Comparison of ENCODE assay signal across 28 cellular contexts in the genomic region with DNA sequence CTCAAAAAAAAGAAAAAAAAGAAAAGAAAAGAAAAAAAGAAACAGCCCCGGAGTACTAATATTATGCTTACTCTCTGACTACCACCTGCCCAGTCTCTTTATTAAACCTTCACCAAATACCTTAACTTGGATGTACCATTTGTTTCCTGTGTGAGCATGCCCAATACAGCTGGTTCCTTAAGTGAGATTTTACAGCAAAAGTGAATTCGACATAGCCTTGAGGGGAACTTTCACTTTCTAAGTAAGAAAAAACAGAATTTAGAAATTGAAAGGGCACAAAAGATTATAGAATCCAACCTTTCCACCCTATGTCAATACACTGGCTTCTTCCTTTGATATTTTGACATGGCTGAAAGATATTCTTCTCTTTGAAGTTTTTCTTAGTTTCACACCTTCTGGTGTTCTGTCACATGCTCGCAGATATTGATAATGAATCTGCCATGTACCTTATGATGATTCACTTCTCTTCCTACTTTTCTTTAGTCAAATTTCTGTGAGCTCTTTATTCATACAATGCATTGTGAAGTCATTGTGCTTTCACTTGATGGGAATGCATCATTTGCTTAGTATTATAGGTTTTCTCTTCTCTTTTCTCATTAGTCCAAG. TPM values are rescaled to one million over a fixed set of nuclear protein-coding genes. Genes with fewer than 3 reads are reported as not detected.
DNase-seq lines count a peak whose midpoint lies in the region; ATAC-seq and TF ChIP-seq lines count a peak whose summit lies in the region.
"Had no signal": no experiment of that assay in that cellular context is flagged by ENCODE, and none has a peak within 500 bp of the region (broad histone marks: within the 10 kb centered on the region; RNA-seq: fewer than 3 reads in every experiment).

No MANE protein-coding gene starts in this region.

- peak overlapping the region; percentile 67 for H3K27ac Mint-ChIP-seq in activated CD8-positive, alpha-beta T cell treated with anti-CD3 and anti-CD28 coated beads for 36 hours
- H3K27ac Mint-ChIP-seq in activated CD8-positive, alpha-beta T cell treated with anti-CD3 and anti-CD28 coated beads, Interleukin-2, amount 10 ng/mL, durations not matched to agents 7 days and 5 days, result no peak overlapping the region
- H3K27ac Mint-ChIP-seq in activated naive CD8-positive, alpha-beta T cell treated with anti-CD3 and anti-CD28 coated beads for 36 hours, result peak overlapping the region; percentile 75
- no peak overlapping the region for H3K27ac Mint-ChIP-seq in memory B cell
- H3K27ac Mint-ChIP-seq: activated T-helper 1 cell treated with anti-CD3 and anti-CD28 coated beads, Interleukin-12 subunit alpha, Interleukin-12 subunit beta, Interleukin-2, Interleukin-4 antibody, amounts not matched to agents 30 ng/mL and 10 ng/mL and 1 ng/mL, durations not matched to agents 14 hours and 24 hours and 36 hours; effector memory CD8-positive, alpha-beta T cell; H9; natural killer cell had no signal

- CTCF ChIA-PET in activated CD8-positive, alpha-beta T cell treated with anti-CD3 and anti-CD28 coated beads for 36 hours (lab: Charles Lee), result interaction anchor here (0.6 to 1.6 kb wide), 3 partner anchors 8 to 1424 kb away, joined by 3 read pairs; no protein-coding TSS in a partner anchor
- CTCF ChIA-PET in activated CD8-positive, alpha-beta T cell treated with anti-CD3 and anti-CD28 coated beads, Interleukin-2, amount 10 ng/mL, durations not matched to agents 7 days and 5 days (lab: Charles Lee), result interaction anchor here (1.2 kb wide), 1 partner anchor 73 kb away, joined by 3 read pairs; no protein-coding TSS in a partner anchor

- peak overlapping the region; percentile 26 for H3K4me3 Mint-ChIP-seq in activated CD8-positive, alpha-beta T cell treated with anti-CD3 and anti-CD28 coated beads for 36 hours
- no peak overlapping the region for H3K4me3 Mint-ChIP-seq in activated CD8-positive, alpha-beta T cell treated with anti-CD3 and anti-CD28 coated beads, Interleukin-2, amount 10 ng/mL, durations not matched to agents 7 days and 5 days
- H3K4me3 Mint-ChIP-seq in activated naive CD8-positive, alpha-beta T cell treated with anti-CD3 and anti-CD28 coated beads for 36 hours, result peak overlapping the region; percentile 66
- H3K4me3 Mint-ChIP-seq in memory B cell, result peak overlapping the region; percentile 54
- H3K4me3 Mint-ChIP-seq: activated T-helper 1 cell treated with anti-CD3 and anti-CD28 coated beads, Interleukin-12 subunit alpha, Interleukin-12 subunit beta, Interleukin-2, Interleukin-4 antibody, amounts not matched to agents 30 ng/mL and 10 ng/mL and 1 ng/mL, durations not matched to agents 14 hours and 24 hours and 36 hours; H9; natural killer cell had no signal

- peak; percentile 86 for ATAC-seq in activated CD8-positive, alpha-beta T cell treated with anti-CD3 and anti-CD28 coated beads for 36 hours
- ATAC-seq in activated CD8-positive, alpha-beta T cell treated with anti-CD3 and anti-CD28 coated beads, Interleukin-2, amount 10 ng/mL, durations not matched to agents 7 days and 5 days, result no peak
- ATAC-seq in memory B cell (ENCODE audit: low read depth) (peak; percentile 32), gastrocnemius medialis (no peak), GM21390 (IDR thresholded peaks at IDR 0.05; ENCODE audit: unreplicated experiment) (no peak)
- ATAC-seq: effector memory CD8-positive, alpha-beta T cell; left ventricle myocardium superior; natural killer cell; SK-N-SH treated with all-trans-retinoic acid at 6 μM for 48 hours had no signal

- H3K36me3 ChIP-seq in gastrocnemius medialis, result no peaks in the 10 kb centered on the region
- H3K36me3 ChIP-seq: colonic mucosa had no signal

- intact Hi-C loops in activated CD8-positive, alpha-beta T cell treated with anti-CD3 and anti-CD28 coated beads for 36 hours (cut with micrococcal nuclease), result loop anchor here (2.0 kb wide), 1 partner anchor 36 kb away; a partner anchor contains a TSS
- intact Hi-C loops in gastrocnemius medialis (cut with DNase I; ENCODE audit: low total_unique reads), result loop anchor here (10.0 kb wide), 1 partner anchor 136 kb away; no protein-coding TSS in a partner anchor

- H3K27ac ChIP-seq in gastrocnemius medialis, result no peak overlapping the region
- H3K27ac ChIP-seq: colonic mucosa had no signal

- peaks cover 21% of the 10 kb centered on the region for H3K4me1 Mint-ChIP-seq in activated CD8-positive, alpha-beta T cell treated with anti-CD3 and anti-CD28 coated beads for 36 hours (ENCODE audit: low read depth)
- peaks cover 18% of the 10 kb centered on the region for H3K4me1 Mint-ChIP-seq in activated CD8-positive, alpha-beta T cell treated with anti-CD3 and anti-CD28 coated beads, Interleukin-2, amount 10 ng/mL, durations not matched to agents 7 days and 5 days (ENCODE audit: low read depth)
- H3K4me1 Mint-ChIP-seq in activated naive CD8-positive, alpha-beta T cell treated with anti-CD3 and anti-CD28 coated beads for 36 hours, result peaks cover 26% of the 10 kb centered on the region
- peaks cover 19% of the 10 kb centered on the region for H3K4me1 Mint-ChIP-seq in memory B cell

- no peak for DNase-seq in activated CD8-positive, alpha-beta T cell treated with anti-CD3 and anti-CD28 coated beads for 36 hours
- no peak for DNase-seq in activated CD8-positive, alpha-beta T cell treated with anti-CD3 and anti-CD28 coated beads, Interleukin-2, amount 10 ng/mL, durations not matched to agents 7 days and 5 days
- DNase-seq in GM12865 (ENCODE audit: low read depth) (peak; percentile 25), memory B cell (ENCODE audit: low spot score in 2 of 2) (no peak), gastrocnemius medialis (no peak), NCI-H1105 (lab: John Stamatoyannopoulos, UW) (no peak)
- DNase-seq in activated naive CD8-positive, alpha-beta T cell treated with anti-CD3 and anti-CD28 coated beads for 36 hours, result no peak
- DNase-seq: colonic mucosa; DND-41; effector memory CD8-positive, alpha-beta T cell; H9; hypothalamus; Kasumi-1; left ventricle myocardium superior; midbrain; natural killer cell; NCI-H1092 treated with DMSO at 0.1 percent for 48 hours; NCI-H2081; NCI-H446; NCI-H82; retina; stimulated activated CD4-positive, alpha-beta T cell treated with anti-CD3 and anti-CD28 coated beads, Interleukin-2, amount 100 ng/mL, for 48 hours; stimulated activated naive CD4-positive, alpha-beta T cell had no signal

- peaks cover 1% of the 10 kb centered on the region for H3K9me3 Mint-ChIP-seq in activated CD8-positive, alpha-beta T cell treated with anti-CD3 and anti-CD28 coated beads for 36 hours
- no peaks in the 10 kb centered on the region for H3K9me3 Mint-ChIP-seq in activated CD8-positive, alpha-beta T cell treated with anti-CD3 and anti-CD28 coated beads, Interleukin-2, amount 10 ng/mL, durations not matched to agents 7 days and 5 days (ENCODE audit: insufficient read depth)
- no peaks in the 10 kb centered on the region for H3K9me3 Mint-ChIP-seq in activated naive CD8-positive, alpha-beta T cell treated with anti-CD3 and anti-CD28 coated beads for 36 hours
- no peaks in the 10 kb centered on the region for H3K9me3 Mint-ChIP-seq in memory B cell
- H3K9me3 Mint-ChIP-seq: activated T-helper 1 cell treated with anti-CD3 and anti-CD28 coated beads, Interleukin-12 subunit alpha, Interleukin-12 subunit beta, Interleukin-2, Interleukin-4 antibody, amounts not matched to agents 30 ng/mL and 10 ng/mL and 1 ng/mL, durations not matched to agents 14 hours and 24 hours and 36 hours; effector memory CD8-positive, alpha-beta T cell; H9; natural killer cell had no signal

- TF ChIP-seq CTCF in activated CD8-positive, alpha-beta T cell treated with anti-CD3 and anti-CD28 coated beads for 36 hours (IDR thresholded peaks at IDR 0.05), result no peak
- TF ChIP-seq CTCF in GM12865 (IDR thresholded peaks at IDR 0.05; ENCODE audit: insufficient read depth, low read depth, low read length, missing control alignments) (no peak), gastrocnemius medialis (IDR thresholded peaks at IDR 0.05 in 4 of 5, conservative IDR thresholded peaks at IDR 0.05 in 1 of 5) (no peak)

- H3K9me3 ChIP-seq in gastrocnemius medialis, result no peaks in the 10 kb centered on the region
- H3K9me3 ChIP-seq: colonic mucosa had no signal

- no peaks in the 10 kb centered on the region for H3K27me3 ChIP-seq in gastrocnemius medialis
- H3K27me3 ChIP-seq: colonic mucosa had no signal

- no peaks in the 10 kb centered on the region for H3K36me3 Mint-ChIP-seq in activated CD8-positive, alpha-beta T cell treated with anti-CD3 and anti-CD28 coated beads for 36 hours (ENCODE audit: low read depth)
- H3K36me3 Mint-ChIP-seq in activated CD8-positive, alpha-beta T cell treated with anti-CD3 and anti-CD28 coated beads, Interleukin-2, amount 10 ng/mL, durations not matched to agents 7 days and 5 days (ENCODE audit: low read depth), result no peaks in the 10 kb centered on the region
- H3K36me3 Mint-ChIP-seq in activated naive CD8-positive, alpha-beta T cell treated with anti-CD3 and anti-CD28 coated beads for 36 hours, result no peaks in the 10 kb centered on the region
- no peaks in the 10 kb centered on the region for H3K36me3 Mint-ChIP-seq in memory B cell
- H3K36me3 Mint-ChIP-seq: natural killer cell had no signal

- POLR2A ChIA-PET in activated CD8-positive, alpha-beta T cell treated with anti-CD3 and anti-CD28 coated beads for 36 hours (lab: Charles Lee), result interaction anchor here (1.0 to 1.6 kb wide), 4 partner anchors 36 to 73 kb away, joined by 3 to 9 read pairs (median 5); a partner anchor contains a TSS
- POLR2A ChIA-PET in activated CD8-positive, alpha-beta T cell treated with anti-CD3 and anti-CD28 coated beads, Interleukin-2, amount 10 ng/mL, durations not matched to agents 7 days and 5 days (lab: Charles Lee), result interaction anchor here (1.2 kb wide), 1 partner anchor 36 kb away, joined by 4 read pairs; a partner anchor contains a TSS

- peaks cover 3 to 7% of the 10 kb centered on the region in 2 donors for H3K4me1 ChIP-seq in gastrocnemius medialis
- H3K4me1 ChIP-seq: colonic mucosa had no signal

- H3K4me3 ChIP-seq in GM12865 (ENCODE audit: low read depth, low read length), result no peak overlapping the region
- no peak overlapping the region for H3K4me3 ChIP-seq in gastrocnemius medialis
- H3K4me3 ChIP-seq: colonic mucosa had no signal

- TF ChIP-seq POLR2A in gastrocnemius medialis (IDR thresholded peaks at IDR 0.05), result no peak

- in situ Hi-C loops in gastrocnemius medialis (cut with MboI; ENCODE audit: low sequenced_read_pairs in 4 of 4), result no loop called here

- H3K27me3 Mint-ChIP-seq in activated CD8-positive, alpha-beta T cell treated with anti-CD3 and anti-CD28 coated beads for 36 hours, result peaks cover 17% of the 10 kb centered on the region
- peaks cover 12% of the 10 kb centered on the region for H3K27me3 Mint-ChIP-seq in activated CD8-positive, alpha-beta T cell treated with anti-CD3 and anti-CD28 coated beads, Interleukin-2, amount 10 ng/mL, durations not matched to agents 7 days and 5 days (ENCODE audit: low read depth)
- H3K27me3 Mint-ChIP-seq in activated naive CD8-positive, alpha-beta T cell treated with anti-CD3 and anti-CD28 coated beads for 36 hours, result peaks cover 22% of the 10 kb centered on the region
- H3K27me3 Mint-ChIP-seq in memory B cell, result peaks cover 11% of the 10 kb centered on the region

RNA-seq across cellular contexts. Expression of a gene that starts 5.2 kb away (rescaled TPM):
- total RNA-seq in activated CD8-positive, alpha-beta T cell treated with anti-CD3 and anti-CD28 coated beads for 36 hours, result under 1 TPM; 0.18 to 0.41 TPM
- under 1 TPM; 0.34 to 0.37 TPM for total RNA-seq in activated CD8-positive, alpha-beta T cell treated with anti-CD3 and anti-CD28 coated beads, Interleukin-2, amount 10 ng/mL, durations not matched to agents 7 days and 5 days
- under 1 TPM; 0.14 to 0.20 TPM for total RNA-seq in activated naive CD8-positive, alpha-beta T cell treated with anti-CD3 and anti-CD28 coated beads for 36 hours
- 1 to 10 TPM in 3 of 4 donors, under 1 TPM in 1; 0.67 to 1.5 (median 1.3) TPM for total RNA-seq in gastrocnemius medialis
- total RNA-seq: A673, natural killer cell, OCI-LY7 had no signal

RNA-seq across cellular contexts. Expression of a gene that starts 35.8 kb away (rescaled TPM):
- total RNA-seq in activated CD8-positive, alpha-beta T cell treated with anti-CD3 and anti-CD28 coated beads for 36 hours, result 10 to 100 TPM in 1 of 2 experiments, 1 to 10 TPM in 1; 9.7 to 12.0 TPM
- 10 to 100 TPM in 1 of 2 experiments, 1 to 10 TPM in 1; 9.4 to 10.5 TPM for total RNA-seq in activated CD8-positive, alpha-beta T cell treated with anti-CD3 and anti-CD28 coated beads, Interleukin-2, amount 10 ng/mL, durations not matched to agents 7 days and 5 days
- total RNA-seq in activated naive CD8-positive, alpha-beta T cell treated with anti-CD3 and anti-CD28 coated beads for 36 hours, result 1 to 10 TPM; 7.0 to 8.4 TPM
- total RNA-seq in gastrocnemius medialis, result 10 to 100 TPM; 35.6 to 84.9 (median 45.3) TPM

Comparison
In these comparisons a context has a peak if more than half of its experiments do, and no peak if none do; other contexts are left out.
1. ATAC-seq: peak in activated CD8-positive, alpha-beta T cell treated with anti-CD3 and anti-CD28 coated beads for 36 hours (single experiment) and memory B cell (single experiment); none in activated CD8-positive, alpha-beta T cell treated with anti-CD3 and anti-CD28 coated beads, Interleukin-2, amount 10 ng/mL, durations not matched to agents 7 days and 5 days (single experiment), gastrocnemius medialis (0 of 2) and GM21390 (single experiment).
2. H3K27ac Mint-ChIP-seq: peak in activated CD8-positive, alpha-beta T cell treated with anti-CD3 and anti-CD28 coated beads for 36 hours (single experiment) and activated naive CD8-positive, alpha-beta T cell treated with anti-CD3 and anti-CD28 coated beads for 36 hours (single experiment); none in activated CD8-positive, alpha-beta T cell treated with anti-CD3 and anti-CD28 coated beads, Interleukin-2, amount 10 ng/mL, durations not matched to agents 7 days and 5 days (single experiment) and memory B cell (single experiment).